ENCODE assay signal across 9 cellular contexts in the genomic region with DNA sequence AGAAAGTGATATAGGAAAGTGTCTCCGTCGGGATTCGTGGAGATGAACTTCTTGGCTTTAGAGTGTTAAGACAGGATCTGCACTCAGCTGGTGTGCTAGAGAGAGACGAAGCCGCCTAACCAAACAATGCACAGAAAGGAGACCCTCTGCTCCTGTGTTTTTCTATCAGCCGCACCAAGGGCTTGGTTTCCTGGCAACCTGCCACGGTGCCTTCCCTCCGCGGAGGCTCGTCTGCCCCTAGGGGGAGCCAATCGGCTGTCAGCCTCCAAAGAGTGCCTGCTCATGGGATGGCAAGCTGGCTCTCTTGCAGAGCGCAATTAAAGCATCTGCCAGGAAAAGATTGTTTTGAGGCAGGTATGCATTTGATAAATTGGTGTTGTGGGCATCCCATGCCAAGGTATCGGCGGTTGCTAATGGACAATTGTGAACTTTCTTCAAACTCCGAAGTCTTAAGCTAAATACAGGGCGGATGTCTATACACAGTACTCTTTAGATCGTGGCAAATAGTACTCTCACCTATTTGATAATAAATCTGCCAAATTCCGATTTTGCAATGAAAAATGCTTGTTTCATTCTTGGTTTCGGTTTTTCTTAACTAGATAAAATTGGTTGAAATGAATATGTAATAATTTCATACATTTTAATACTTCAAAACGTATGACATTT.
DNase-seq lines count a peak whose midpoint lies in the region; ATAC-seq and TF ChIP-seq lines count a peak whose summit lies in the region.
"Had no signal": no experiment of that assay in that cellular context is flagged by ENCODE, and none has a peak within 500 bp of the region (broad histone marks: within the 10 kb centered on the region; RNA-seq: fewer than 3 reads in every experiment).

No MANE protein-coding gene starts in this region.

- H2AFZ ChIP-seq in Loucy (ENCODE audit: low read length): no peak overlapping the region

- no peaks in the 10 kb centered on the region for H3F3A ChIP-seq in Loucy (ENCODE audit: low read depth)

- H3K4me2 ChIP-seq in Loucy (ENCODE audit: low read depth, low read length, poor library complexity, severe bottlenecking): no peak overlapping the region

- H3K4me3 ChIP-seq in Loucy (ENCODE audit: low read length, poor library complexity, severe bottlenecking): no peak overlapping the region
- H3K4me3 ChIP-seq: BLaER1 treated with 17β-estradiol and CSF1 and Interleukin-3, amounts not matched to agents 10 nM and 100 nM had no signal

- no peaks in the 10 kb centered on the region for H3K9me2 ChIP-seq in Loucy (replicated peaks; ENCODE audit: low read depth, low read length)

- no peaks in the 10 kb centered on the region; the same call in 1 of the 2 replicates for H3K9me3 ChIP-seq in Loucy (ENCODE audit: insufficient read depth, low read depth, low read length)

- ATAC-seq in GM21619 (IDR thresholded peaks at IDR 0.05; ENCODE audit: unreplicated experiment): peak; percentile 76
- peak; percentile 75 for ATAC-seq in foreskin keratinocyte

- no peaks in the 10 kb centered on the region for H3K4me1 ChIP-seq in Loucy (ENCODE audit: insufficient read depth, low read length, poor library complexity, severe bottlenecking)
- H3K4me1 ChIP-seq in foreskin keratinocyte: no peaks in the 10 kb centered on the region

- H3K27me3 ChIP-seq in Loucy (ENCODE audit: insufficient read depth, low read length, poor library complexity, severe bottlenecking) (no peaks in the 10 kb centered on the region), foreskin keratinocyte (no peaks in the 10 kb centered on the region)
- H3K27me3 ChIP-seq: BLaER1 treated with 17β-estradiol and CSF1 and Interleukin-3, amounts not matched to agents 10 nM and 100 nM had no signal

- DNase-seq in NCI-H1694 (lab: John Stamatoyannopoulos, UW) (peak; percentile 20), NCI-H1694 treated with DMSO at 0.1 percent for 48 hours (lab: John Stamatoyannopoulos, UW) (no peak), UCSD-AML1 (lab: John Stamatoyannopoulos, UW; ENCODE audit: unreplicated experiment) (peak; percentile 44), foreskin keratinocyte (peak in 1 of 2 donors; percentile 17), nucleus accumbens (lab: John Stamatoyannopoulos, UW) (peak in 51 of 56 donors; percentile 6 to 81 (median 45)), DMS79 treated with DMSO at 0.1 percent for 48 hours (lab: John Stamatoyannopoulos, UW) (no peak)

- no peaks in the 10 kb centered on the region for H3K79me2 ChIP-seq in Loucy (ENCODE audit: insufficient read depth, low read length)

- no peaks in the 10 kb centered on the region for H4K20me1 ChIP-seq in Loucy (ENCODE audit: insufficient read depth, low read length, poor library complexity, severe bottlenecking)
- H4K20me1 ChIP-seq: BLaER1 treated with 17β-estradiol and CSF1 and Interleukin-3, amounts not matched to agents 10 nM and 100 nM had no signal

- no peaks in the 10 kb centered on the region for H3K36me3 ChIP-seq in Loucy (ENCODE audit: insufficient read depth, low read length)
- H3K36me3 ChIP-seq: BLaER1 treated with 17β-estradiol and CSF1 and Interleukin-3, amounts not matched to agents 10 nM and 100 nM had no signal

- TF ChIP-seq CTCF in Loucy (conservative IDR thresholded peaks at IDR 0.05; ENCODE audit: low read length) (peak; percentile 57), foreskin keratinocyte (conservative IDR thresholded peaks at IDR 0.05) (peak; percentile 67)

- H3K9ac ChIP-seq in Loucy (ENCODE audit: low read depth, low read length, poor library complexity, severe bottlenecking): no peak overlapping the region
- H3K9ac ChIP-seq: BLaER1 treated with 17β-estradiol and CSF1 and Interleukin-3, amounts not matched to agents 10 nM and 100 nM had no signal

- H3K27ac ChIP-seq in foreskin keratinocyte: no peak overlapping the region
- H3K27ac ChIP-seq: BLaER1 treated with 17β-estradiol and CSF1 and Interleukin-3, amounts not matched to agents 10 nM and 100 nM had no signal

Comparison
In these comparisons a context has a peak if more than half of its experiments do, and no peak if none do; other contexts are left out.
1. DNase-seq: peak in NCI-H1694 (single experiment), UCSD-AML1 (single experiment) and nucleus accumbens (51 of 56); none in NCI-H1694 treated with DMSO at 0.1 percent for 48 hours (single experiment) and DMS79 treated with DMSO at 0.1 percent for 48 hours (single experiment).